8 cellular contexts compared by ENCODE assay signal in genomic region chr2:176638167-176639015, GRCh38.
A peak's percentile ranks its signal among the peaks of the same experiment; 100 is the strongest.
DNase-seq lines count a peak whose midpoint lies in the region; ATAC-seq and TF ChIP-seq lines count a peak whose summit lies in the region.

No MANE protein-coding gene starts in this region.

- H4K8ac ChIP-seq in mesendoderm (ENCODE audit: low read depth, low read length), result no peak overlapping the region

- DNase-seq in AG10803 (ENCODE audit: low read depth), result peak; percentile 70
- peak; percentile 77 for DNase-seq in NCI-H510A treated with DMSO at 0.1 percent for 48 hours (lab: John Stamatoyannopoulos, UW)
- DNase-seq in activated CD8-positive, alpha-beta memory T cell treated with anti-CD3 and anti-CD28 coated beads for 24 hours, result peak; percentile 82
- DNase-seq in effector memory CD8-positive, alpha-beta T cell, result peak; percentile 42 to 49 (median 46)
- peak; percentile 32 for DNase-seq in mesendoderm
- DNase-seq in stimulated activated CD8-positive, alpha-beta memory T cell treated with anti-CD3 and anti-CD28 coated beads, Interleukin-15, amount 100 ng/mL, for 48 hours (ENCODE audit: low read depth in 2 of 2), result peak; percentile 27 to 40

- H3K4me3 ChIP-seq in AG10803 (ENCODE audit: low read length), result peak overlapping the region; percentile 71
- peak overlapping the region; percentile 19 for H3K4me3 ChIP-seq in mesendoderm (ENCODE audit: low read length)

- H2AK5ac ChIP-seq in mesendoderm (ENCODE audit: low read length), result no peak overlapping the region

- H3K27ac Mint-ChIP-seq in effector memory CD8-positive, alpha-beta T cell, result no peak overlapping the region

- no peaks in the 10 kb centered on the region for H3K79me2 ChIP-seq in mesendoderm (ENCODE audit: control insufficient read depth, insufficient read depth, low read length)

- no CpG with 5 or more reads among the region's 39 CpGs for WGBS in mesendoderm (ENCODE audit: extremely low coverage, insufficient coverage, low lambda C conversion rate)

- peaks cover 3% of the 10 kb centered on the region in 2 donors for H3K4me1 Mint-ChIP-seq in effector memory CD8-positive, alpha-beta T cell (ENCODE audit: low read depth in 2 of 2)

- peaks cover 14% of the 10 kb centered on the region for H3K27me3 ChIP-seq in mesendoderm (ENCODE audit: insufficient read depth, low read length, poor library complexity)

- peak overlapping the region; percentile 55 to 73 for H3K4me3 Mint-ChIP-seq in effector memory CD8-positive, alpha-beta T cell

- no peaks in the 10 kb centered on the region for H3K36me3 Mint-ChIP-seq in effector memory CD8-positive, alpha-beta T cell (ENCODE audit: insufficient read depth)

- H3K9ac ChIP-seq in mesendoderm (ENCODE audit: low read length), result peak overlapping the region; percentile 56

- H3K18ac ChIP-seq in mesendoderm (ENCODE audit: low read length), result no peak overlapping the region

- H3K9me3 Mint-ChIP-seq in effector memory CD8-positive, alpha-beta T cell, result no peaks in the 10 kb centered on the region

- no peak overlapping the region for H2BK5ac ChIP-seq in mesendoderm (ENCODE audit: low read length)

- TF ChIP-seq CTCF in AG10803 (conservative IDR thresholded peaks at IDR 0.05; ENCODE audit: low read length), result peak; percentile 64

- ATAC-seq in GM19035 (IDR thresholded peaks at IDR 0.05; ENCODE audit: unreplicated experiment) (peak; percentile 83), HG03342 (IDR thresholded peaks at IDR 0.05; ENCODE audit: unreplicated experiment) (peak; percentile 71)
- ATAC-seq in effector memory CD8-positive, alpha-beta T cell (replicated peaks), result peak; percentile 94

- no peak overlapping the region for H3K27ac ChIP-seq in mesendoderm (ENCODE audit: low read depth, low read length)

- H3K4me2 ChIP-seq in mesendoderm (ENCODE audit: low read length), result peak overlapping the region; percentile 62

- H3K4me1 ChIP-seq in mesendoderm (ENCODE audit: control insufficient read depth, low read depth, low read length), result no peaks in the 10 kb centered on the region

- peak overlapping the region; percentile 45 for H3K23ac ChIP-seq in mesendoderm (ENCODE audit: low read length)

- no peaks in the 10 kb centered on the region for H3K36me3 ChIP-seq in mesendoderm (ENCODE audit: control insufficient read depth, insufficient read depth, low read length)

- no peak overlapping the region for H2BK15ac ChIP-seq in mesendoderm (replicated peaks; ENCODE audit: low read depth)

- H3K56ac ChIP-seq in mesendoderm (ENCODE audit: low read length), result no peak overlapping the region

- H2BK120ac ChIP-seq in mesendoderm (ENCODE audit: low read depth, low read length), result no peak overlapping the region

- no peak overlapping the region for H4K5ac ChIP-seq in mesendoderm (ENCODE audit: low read length)

- H3K4ac ChIP-seq in mesendoderm (ENCODE audit: low read depth, low read length), result no peak overlapping the region

- H3K27me3 Mint-ChIP-seq in effector memory CD8-positive, alpha-beta T cell, result peaks cover 54 to 56% of the 10 kb centered on the region in 2 donors

- H3K79me1 ChIP-seq in mesendoderm (ENCODE audit: low read length), result no peaks in the 10 kb centered on the region

Comparison
In these comparisons a context has a peak if more than half of its experiments do, and no peak if none do; other contexts are left out.
1. DNase-seq: peak in every context shown above with its lines; median percentile 82 in activated CD8-positive, alpha-beta memory T cell treated with anti-CD3 and anti-CD28 coated beads for 24 hours; 77 in NCI-H510A treated with DMSO at 0.1 percent for 48 hours; 70 in AG10803; 46 in effector memory CD8-positive, alpha-beta T cell; 34 in stimulated activated CD8-positive, alpha-beta memory T cell treated with anti-CD3 and anti-CD28 coated beads, Interleukin-15, amount 100 ng/mL, for 48 hours; 32 in mesendoderm.